9 cellular contexts compared by ENCODE assay signal in genomic region chr10:66925896-66926719, GRCh38. TPM values are rescaled to one million over a fixed set of nuclear protein-coding genes. Genes with fewer than 3 reads are reported as not detected.
DNase-seq lines count a peak whose midpoint lies in the region; FAIRE-seq and TF ChIP-seq lines count a peak whose summit lies in the region.
"Had no signal": no experiment of that assay in that cellular context is flagged by ENCODE, and none has a peak within 500 bp of the region (broad histone marks: within the 10 kb centered on the region; RNA-seq: fewer than 3 reads in every experiment).

Gene LRRTM3, plus strand, starts transcription at chr10:66926036.

- peak; percentile 80 for FAIRE-seq in endothelial cell of umbilical vein (lab: Jason Lieb, UNC)

- H3K27ac ChIP-seq in endothelial cell of umbilical vein (ENCODE audit: insufficient read depth, low read depth, low read length): no peak within 1 kb of the TSS
- no peak within 1 kb of the TSS for H3K27ac ChIP-seq in mesodermal cell (ENCODE audit: low read depth, low read length, severe bottlenecking)

- H3K27me3 Mint-ChIP-seq in type B pancreatic cell: peaks cover 53% of the 10 kb centered on the region

- WGBS in mesodermal cell (ENCODE audit: insufficient coverage in 2 of 2), 2 experiments: 4 to 5% methylated on average over 6 to 8 of the region's 16 CpGs

- intact Hi-C loops in endothelial cell of umbilical vein (cut with micrococcal nuclease): no loop called here

- H3K9me3 ChIP-seq in HAP-1 (no peaks in the 10 kb centered on the region), endothelial cell of umbilical vein (replicated peaks; ENCODE audit: control insufficient read depth, insufficient read depth, low read length) (no peaks in the 10 kb centered on the region), mesodermal cell (ENCODE audit: control insufficient read depth, low read length) (no peaks in the 10 kb centered on the region)

- in situ Hi-C loops in HAP-1 (cut with MboI; ENCODE audit: low sequenced_read_pairs): loop anchor here (25.0 kb wide), 1 partner anchor 586 kb away; no protein-coding TSS in a partner anchor

- peaks cover 25% of the 10 kb centered on the region for H3K4me1 ChIP-seq in HAP-1
- H3K4me1 ChIP-seq in endothelial cell of umbilical vein (ENCODE audit: control insufficient read depth, extremely low read depth, insufficient read depth, low read length): no peaks in the 10 kb centered on the region
- H3K4me1 ChIP-seq in mesodermal cell (ENCODE audit: control insufficient read depth, insufficient read depth, low read length, poor library complexity, severe bottlenecking): no peaks in the 10 kb centered on the region

- peak; percentile 51 to 54 for TF ChIP-seq CTCF in endothelial cell of umbilical vein (IDR thresholded peaks at IDR 0.05; ENCODE audit: extremely low read depth in 1 of 2, insufficient read depth in 1 of 2, low read depth in 1 of 2, low read length in 2 of 2)
- peak; percentile 88 for TF ChIP-seq CTCF in type B pancreatic cell (conservative IDR thresholded peaks at IDR 0.05)

- TF ChIP-seq POLR2A in endothelial cell of umbilical vein (IDR thresholded peaks at IDR 0.05; ENCODE audit: low read depth, low read length): no peak

- DNase-seq in 8988T: peak; percentile 37
- peak; percentile 14 for DNase-seq in GM04503 (ENCODE audit: low read depth)
- DNase-seq in HAP-1 (ENCODE audit: low spot score in 2 of 2): peak; percentile 87 to 97
- peak; percentile 96 to 98 for DNase-seq in Kasumi-1 (lab: John Stamatoyannopoulos, UW)
- DNase-seq in SKM-1 treated with dmso at 0.1 percent for 144 hours (lab: John Stamatoyannopoulos, UW; ENCODE audit: unreplicated experiment): peak; percentile 82
- DNase-seq in endothelial cell of umbilical vein (ENCODE audit: low read depth, low spot score): peak; percentile 53
- DNase-seq in type B pancreatic cell (ENCODE audit: extremely low spot score, unreplicated experiment): no peak

- H3K9ac ChIP-seq in endothelial cell of umbilical vein (replicated peaks; ENCODE audit: extremely low read depth, insufficient read depth, low read length): no peak within 1 kb of the TSS

- no TSS peak for BruUV-seq in endothelial cell of umbilical vein (replicated peaks; lab: Mats Ljungman, UMichigan)

- no peaks in the 10 kb centered on the region for H3K36me3 Mint-ChIP-seq in type B pancreatic cell
- H3K36me3 Mint-ChIP-seq: T-cell had no signal

- H3K36me3 ChIP-seq in HAP-1 (replicated peaks) (no peaks in the 10 kb centered on the region), endothelial cell of umbilical vein (ENCODE audit: control insufficient read depth in 2 of 2, extremely low read depth in 1 of 2, insufficient read depth in 2 of 2, low read length in 2 of 2) (no peaks in the 10 kb centered on the region), mesodermal cell (ENCODE audit: control insufficient read depth, insufficient read depth, low read length) (no peaks in the 10 kb centered on the region)

- H4K20me1 ChIP-seq in endothelial cell of umbilical vein (replicated peaks; ENCODE audit: control insufficient read depth, extremely low read depth, insufficient read depth, low read length): no peaks in the 10 kb centered on the region

- H3K4me2 ChIP-seq in endothelial cell of umbilical vein (ENCODE audit: insufficient read depth, low read length): no peak within 1 kb of the TSS

- CTCF ChIA-PET in endothelial cell of umbilical vein (lab: Charles Lee): interaction anchor here (0.7 to 1.0 kb wide), 3 partner anchors 13 to 1948 kb away, joined by 3 to 5 read pairs (median 3); no protein-coding TSS in a partner anchor

- no peak within 1 kb of the TSS for H2AFZ ChIP-seq in endothelial cell of umbilical vein (ENCODE audit: low read depth, low read length)

- H3K27ac Mint-ChIP-seq in type B pancreatic cell: peak within 1 kb of the TSS; percentile 76

- H3K4me3 ChIP-seq in HAP-1: peak within 1 kb of the TSS; percentile 38
- H3K4me3 ChIP-seq in endothelial cell of umbilical vein (replicated peaks in 1 of 3; ENCODE audit: insufficient read depth in 1 of 3, low read depth in 1 of 3, low read length in 3 of 3): no peak within 1 kb of the TSS
- H3K4me3 ChIP-seq in mesodermal cell (ENCODE audit: extremely low read depth, insufficient read depth, low read length, poor library complexity, severe bottlenecking): peak within 1 kb of the TSS; percentile 12

- POLR2A ChIA-PET in endothelial cell of umbilical vein (lab: Charles Lee): no interaction called here

- peak within 1 kb of the TSS; percentile 85 for H3K4me3 Mint-ChIP-seq in type B pancreatic cell
- H3K4me3 Mint-ChIP-seq: T-cell had no signal

- no peaks in the 10 kb centered on the region for H3K9me3 Mint-ChIP-seq in type B pancreatic cell
- H3K9me3 Mint-ChIP-seq: T-cell had no signal

- no peaks in the 10 kb centered on the region for H3K79me2 ChIP-seq in endothelial cell of umbilical vein (ENCODE audit: control insufficient read depth, insufficient read depth, low read length)

- H3K27me3 ChIP-seq in HAP-1 (ENCODE audit: low read depth): no peaks in the 10 kb centered on the region
- peaks cover 25 to 28% of the 10 kb centered on the region in 2 experiments for H3K27me3 ChIP-seq in endothelial cell of umbilical vein (ENCODE audit: control insufficient read depth in 2 of 2, insufficient read depth in 2 of 2, low read length in 2 of 2)

- dilution Hi-C loops in endothelial cell of umbilical vein (cut with MboI; ENCODE audit: extremely low pct_ligation_motif_present, low sequenced_read_pairs): no loop called here

- no peaks in the 10 kb centered on the region for H3K9me1 ChIP-seq in endothelial cell of umbilical vein (replicated peaks; ENCODE audit: control insufficient read depth, extremely low read depth, insufficient read depth, low read length)

- H3K4me1 Mint-ChIP-seq in type B pancreatic cell (ENCODE audit: unreplicated experiment): peaks cover 26% of the 10 kb centered on the region

TF ChIP-seq in endothelial cell of umbilical vein, 7 proteins besides CTCF, POLR2A, EP300 and RAD21:
- TF ChIP-seq JUN (IDR thresholded peaks at IDR 0.05; ENCODE audit: borderline replicate concordance, insufficient read depth, insufficient read length, low read depth): no peak
- TF ChIP-seq MYC (IDR thresholded peaks at IDR 0.05; ENCODE audit: low read depth, low read length): no peak
- TF ChIP-seq GATA2 (IDR thresholded peaks at IDR 0.05; ENCODE audit: insufficient read depth, insufficient read length, low read depth, low read length): no peak
- TF ChIP-seq POLR2AphosphoS5 (IDR thresholded peaks at IDR 0.05; ENCODE audit: insufficient read depth, low read depth, low read length): no peak
- TF ChIP-seq EZH2 (IDR thresholded peaks at IDR 0.05; ENCODE audit: borderline replicate concordance, low read depth, low read length, severe bottlenecking): no peak
- TF ChIP-seq FOS (IDR thresholded peaks at IDR 0.05; ENCODE audit: borderline replicate concordance, insufficient read depth, low read length): no peak
- TF ChIP-seq MAX (IDR thresholded peaks at IDR 0.05; ENCODE audit: insufficient read depth, insufficient read length): no peak

RNA-seq across cellular contexts. Expression of gene LRRTM3, which starts in this region (rescaled TPM):
- total RNA-seq in endothelial cell of umbilical vein (not detected in 2 replicates), type B pancreatic cell (ENCODE audit: low replicate concordance) (2.0 and 2.5 TPM in 2 replicates)
- not detected in 2 replicates for polyA plus RNA-seq in endothelial cell of umbilical vein
- not detected in 2 replicates for polyA plus RNA-seq in endothelial cell of umbilical vein (2011; cell fraction: cytosol; rRNA removed)
- polyA plus RNA-seq in endothelial cell of umbilical vein (2011; cell fraction: nucleus; rRNA removed): not detected in 2 replicates
- not detected in 2 replicates for polyA plus RNA-seq in endothelial cell of umbilical vein (2012)
- not detected in 2 replicates for polyA minus RNA-seq in endothelial cell of umbilical vein
- not detected for polyA minus RNA-seq in endothelial cell of umbilical vein (2011; cell fraction: cytosol; rRNA and poly(A)+ RNA removed)
- polyA minus RNA-seq in endothelial cell of umbilical vein (2011; cell fraction: nucleus; rRNA and poly(A)+ RNA removed): not detected in 2 replicates
- 0.07 TPM for polyA plus RNA-seq in mesodermal cell (2013, experiment 1 of 2)
- 0.05 TPM for polyA plus RNA-seq in mesodermal cell (2013, experiment 2 of 2)
- total RNA-seq: T-cell had no signal

Comparison
In these comparisons a context has a peak if more than half of its experiments do, and no peak if none do; other contexts are left out.
1. Peak in DNase-seq in endothelial cell of umbilical vein; RNA of the gene not detected or under 1 TPM.
2. H3K4me3 ChIP-seq: peak in HAP-1 (single experiment) and mesodermal cell (single experiment); none in endothelial cell of umbilical vein (0 of 3).